ENCODE assay signal across 26 cellular contexts in the genomic region with DNA sequence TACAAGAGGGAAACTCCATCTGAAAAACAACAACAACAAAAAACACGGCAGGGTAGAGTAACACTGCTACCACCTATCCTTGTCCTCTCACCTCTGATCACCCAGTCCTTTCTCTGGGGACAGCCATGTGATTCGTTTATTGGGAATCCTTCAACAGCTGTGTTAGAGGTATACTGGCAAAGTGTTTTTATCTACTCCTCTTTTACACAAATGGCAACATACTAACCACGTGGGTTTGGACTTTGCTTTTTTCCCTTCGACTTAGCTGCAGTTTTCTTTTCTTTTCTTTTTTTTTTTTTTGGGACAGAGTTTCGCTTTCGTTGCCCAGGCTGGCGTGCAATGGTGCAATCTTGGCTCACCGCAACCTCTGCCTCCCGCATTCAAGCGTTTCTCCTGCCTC.
"Had no signal": no experiment of that assay in that cellular context is flagged by ENCODE, and none has a peak within 500 bp of the region (broad histone marks: within the 10 kb centered on the region; RNA-seq: fewer than 3 reads in every experiment).

No MANE protein-coding gene starts in this region.

- H3K36me3 ChIP-seq: adrenal gland, colonic mucosa, left lung, pancreas, suprapubic skin, tibial nerve had no signal

- DNase-seq: activated CD4-positive, alpha-beta T cell treated with anti-CD3 and anti-CD28 coated beads for 4 hours; activated CD4-positive, alpha-beta T cell treated with anti-CD3 and anti-CD28 coated beads, Interleukin-2, amount 50 U/mL, for 48 hours; activated CD8-positive, alpha-beta memory T cell treated with anti-CD3 and anti-CD28 coated beads for 24 hours; activated effector memory CD4-positive, alpha-beta T cell treated with anti-CD3 and anti-CD28 coated beads, Interleukin-2, amount 50 U/mL, for 16 hours; activated naive CD4-positive, alpha-beta T cell treated with anti-CD3 and anti-CD28 coated beads for 36 hours; activated naive CD8-positive, alpha-beta T cell treated with anti-CD3 and anti-CD28 coated beads for 36 hours; adrenal gland; body of pancreas; cerebellar nuclear complex; colonic mucosa; effector CD8-positive, alpha-beta T cell; esophagus squamous epithelium; foreskin melanocyte; heart right ventricle; kidney glomerular epithelial cell; nucleus accumbens; psoas muscle; stimulated activated naive CD4-positive, alpha-beta T cell; T-helper 2 cell had no signal

- H3K4me1 ChIP-seq: adrenal gland, colonic mucosa, psoas muscle, suprapubic skin had no signal

- H3K27ac Mint-ChIP-seq: activated naive CD4-positive, alpha-beta T cell treated with anti-CD3 and anti-CD28 coated beads for 36 hours; activated naive CD8-positive, alpha-beta T cell treated with anti-CD3 and anti-CD28 coated beads for 36 hours; activated T-helper 1 cell treated with anti-CD3 and anti-CD28 coated beads, Interleukin-12 subunit alpha, Interleukin-12 subunit beta, Interleukin-2, Interleukin-4 antibody, amounts not matched to agents 30 ng/mL and 10 ng/mL and 1 ng/mL, durations not matched to agents 14 hours and 24 hours and 36 hours had no signal

- H3K27ac ChIP-seq: adrenal gland, body of pancreas, colonic mucosa, epithelial cell of prostate, esophagus squamous epithelium, heart right ventricle, left lung, pancreas, psoas muscle, spleen, suprapubic skin, tibial nerve had no signal

- H3K9me3 Mint-ChIP-seq: activated naive CD4-positive, alpha-beta T cell treated with anti-CD3 and anti-CD28 coated beads for 36 hours; activated naive CD8-positive, alpha-beta T cell treated with anti-CD3 and anti-CD28 coated beads for 36 hours; activated T-helper 1 cell treated with anti-CD3 and anti-CD28 coated beads, Interleukin-12 subunit alpha, Interleukin-12 subunit beta, Interleukin-2, Interleukin-4 antibody, amounts not matched to agents 30 ng/mL and 10 ng/mL and 1 ng/mL, durations not matched to agents 14 hours and 24 hours and 36 hours had no signal

- H3K27me3 ChIP-seq: adrenal gland, body of pancreas, colonic mucosa, esophagus squamous epithelium, heart right ventricle, left lung, pancreas, spleen, suprapubic skin, tibial nerve had no signal

- H3K9me3 ChIP-seq: adrenal gland, body of pancreas, colonic mucosa, esophagus squamous epithelium, heart right ventricle, left lung, pancreas, psoas muscle, spleen, suprapubic skin, tibial nerve had no signal

- ATAC-seq: body of pancreas, heart right ventricle, left lung, pancreas, psoas muscle had no signal

- H3K27me3 Mint-ChIP-seq: activated naive CD8-positive, alpha-beta T cell treated with anti-CD3 and anti-CD28 coated beads for 36 hours had no signal

- H3K4me3 ChIP-seq: adrenal gland, body of pancreas, colonic mucosa, esophagus squamous epithelium, heart right ventricle, left lung, pancreas, psoas muscle, spleen, suprapubic skin, tibial nerve had no signal

- H3K4me3 Mint-ChIP-seq: activated naive CD4-positive, alpha-beta T cell treated with anti-CD3 and anti-CD28 coated beads for 36 hours; activated naive CD8-positive, alpha-beta T cell treated with anti-CD3 and anti-CD28 coated beads for 36 hours; activated T-helper 1 cell treated with anti-CD3 and anti-CD28 coated beads, Interleukin-12 subunit alpha, Interleukin-12 subunit beta, Interleukin-2, Interleukin-4 antibody, amounts not matched to agents 30 ng/mL and 10 ng/mL and 1 ng/mL, durations not matched to agents 14 hours and 24 hours and 36 hours had no signal
